ENCODE assay signal across 2 cellular contexts in genomic region chr10:62183857-62184805, GRCh38.
TF ChIP-seq lines count a peak whose summit lies in the region.

No MANE protein-coding gene starts in this region.

TF ChIP-seq in A549, 52 proteins besides CTCF, POLR2A, EP300 and RAD21:
- TF ChIP-seq RFX5 (IDR thresholded peaks at IDR 0.05) (no peak), FOSL2 (IDR thresholded peaks at IDR 0.05) (no peak), FOSL2 (CRISPR knock-in tag; IDR thresholded peaks at IDR 0.05) (peak; percentile 57)

TF ChIP-seq in GM12878, 131 proteins besides CTCF, POLR2A, EP300 and RAD21:
- TF ChIP-seq, protein P1, sequence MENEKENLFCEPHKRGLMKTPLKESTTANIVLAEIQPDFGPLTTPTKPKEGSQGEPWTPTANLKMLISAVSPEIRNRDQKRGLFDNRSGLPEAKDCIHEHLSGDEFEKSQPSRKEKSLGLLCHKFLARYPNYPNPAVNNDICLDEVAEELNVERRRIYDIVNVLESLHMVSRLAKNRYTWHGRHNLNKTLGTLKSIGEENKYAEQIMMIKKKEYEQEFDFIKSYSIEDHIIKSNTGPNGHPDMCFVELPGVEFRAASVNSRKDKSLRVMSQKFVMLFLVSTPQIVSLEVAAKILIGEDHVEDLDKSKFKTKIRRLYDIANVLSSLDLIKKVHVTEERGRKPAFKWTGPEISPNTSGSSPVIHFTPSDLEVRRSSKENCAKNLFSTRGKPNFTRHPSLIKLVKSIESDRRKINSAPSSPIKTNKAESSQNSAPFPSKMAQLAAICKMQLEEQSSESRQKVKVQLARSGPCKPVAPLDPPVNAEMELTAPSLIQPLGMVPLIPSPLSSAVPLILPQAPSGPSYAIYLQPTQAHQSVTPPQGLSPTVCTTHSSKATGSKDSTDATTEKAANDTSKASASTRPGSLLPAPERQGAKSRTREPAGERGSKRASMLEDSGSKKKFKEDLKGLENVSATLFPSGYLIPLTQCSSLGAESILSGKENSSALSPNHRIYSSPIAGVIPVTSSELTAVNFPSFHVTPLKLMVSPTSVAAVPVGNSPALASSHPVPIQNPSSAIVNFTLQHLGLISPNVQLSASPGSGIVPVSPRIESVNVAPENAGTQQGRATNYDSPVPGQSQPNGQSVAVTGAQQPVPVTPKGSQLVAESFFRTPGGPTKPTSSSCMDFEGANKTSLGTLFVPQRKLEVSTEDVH (IDR thresholded peaks at IDR 0.05; ENCODE audit: low read depth, partially characterized antibody): no peak
- TF ChIP-seq TBL1XR1 (IDR thresholded peaks at IDR 0.05; ENCODE audit: low read depth, low read length) (no peak), NFIC (IDR thresholded peaks at IDR 0.05; ENCODE audit: low read depth, low read length) (0 out of 2 replicates have a peak, but pooled peaks have one; percentile 2), IRF4 (IDR thresholded peaks at IDR 0.05; ENCODE audit: low read depth, low read length) (no peak)
